Comparison of ENCODE assay signal across 20 cellular contexts in genomic region chr7:820341-820740, GRCh38. TPM values are rescaled to one million over a fixed set of nuclear protein-coding genes. Genes with fewer than 3 reads are reported as not detected.
A peak's percentile ranks its signal among the peaks of the same experiment; 100 is the strongest.
DNase-seq lines count a peak whose midpoint lies in the region; ATAC-seq, FAIRE-seq and TF ChIP-seq lines count a peak whose summit lies in the region.
"Had no signal": no experiment of that assay in that cellular context is flagged by ENCODE, and none has a peak within 500 bp of the region (broad histone marks: within the 10 kb centered on the region; RNA-seq: fewer than 3 reads in every experiment).

No MANE protein-coding gene starts in this region.

- H3K4me2 ChIP-seq in IMR-90 (ENCODE audit: low read depth, low read length) (no peak overlapping the region), K562 (ENCODE audit: insufficient read depth, low read length) (no peak overlapping the region)

- H3K27me3 Mint-ChIP-seq in activated naive CD4-positive, alpha-beta T cell treated with anti-CD3 and anti-CD28 coated beads, Interleukin-2, amount 50 U/mL, for 24 hours, result no peaks in the 10 kb centered on the region
- H3K27me3 Mint-ChIP-seq: CD8-positive, alpha-beta memory T cell; naive B cell had no signal

- TF ChIP-seq RAD21 in IMR-90 (IDR thresholded peaks at IDR 0.05; ENCODE audit: low read length) (no peak), K562 (CRISPR knock-in tag; conservative IDR thresholded peaks at IDR 0.05 in 1 of 2, IDR thresholded peaks at IDR 0.05 in 1 of 2) (no peak)

- H3K27ac ChIP-seq in IMR-90 (ENCODE audit: insufficient read depth, low read length) (no peak overlapping the region), K562 (ENCODE audit: extremely low read depth, low read depth, low read length) (no peak overlapping the region), gastrocnemius medialis (peak overlapping the region; percentile 14 to 94 (median 92))

- peak overlapping the region; percentile 45 for H3K4me3 Mint-ChIP-seq in activated naive CD4-positive, alpha-beta T cell treated with anti-CD3 and anti-CD28 coated beads, Interleukin-2, amount 50 U/mL, for 24 hours
- H3K4me3 Mint-ChIP-seq: T-helper 2 cell treated with Interferon-gamma antibody and Interleukin-4, amounts not matched to agents 5 μg/mL and 100 μg/mL, for 36 hours had no signal

- H3K36me3 Mint-ChIP-seq in activated naive CD4-positive, alpha-beta T cell treated with anti-CD3 and anti-CD28 coated beads, Interleukin-2, amount 50 U/mL, for 24 hours, result peaks cover 20% of the 10 kb centered on the region

- H3K4me1 ChIP-seq in IMR-90 (ENCODE audit: control insufficient read depth, insufficient read depth, low read length) (peaks cover 17% of the 10 kb centered on the region), K562 (replicated peaks in 1 of 2; ENCODE audit: control insufficient read depth in 2 of 2, insufficient read depth in 2 of 2, low read length in 2 of 2) (peaks cover 24 to 29% of the 10 kb centered on the region in 2 experiments; a peak in 4 of 5 replicates), gastrocnemius medialis (peaks cover 72 to 85% of the 10 kb centered on the region in 2 donors)

- H3K4me3 ChIP-seq in IMR-90 (ENCODE audit: insufficient read depth, low read depth, low read length) (no peak overlapping the region), K562 (no peak overlapping the region), gastrocnemius medialis (no peak overlapping the region)

- no peak overlapping the region for H4K8ac ChIP-seq in IMR-90 (ENCODE audit: low read depth in 2 of 2, low read length in 2 of 2)

- H3K9me1 ChIP-seq in IMR-90 (ENCODE audit: insufficient read depth, low read length) (peaks cover 31% of the 10 kb centered on the region), K562 (ENCODE audit: control insufficient read depth, insufficient read depth, low read length) (no peaks in the 10 kb centered on the region)

- no peak overlapping the region for H3K14ac ChIP-seq in IMR-90 (replicated peaks; ENCODE audit: low read depth, low read length)

- H4K20me1 ChIP-seq in IMR-90 (ENCODE audit: insufficient read depth, low read length), result peaks cover 56% of the 10 kb centered on the region
- H4K20me1 ChIP-seq in K562 (replicated peaks; ENCODE audit: control insufficient read depth, insufficient read depth, low read length), result peaks cover 20% of the 10 kb centered on the region

- TF ChIP-seq EP300 in K562 (IDR thresholded peaks at IDR 0.05; ENCODE audit: low read length), result no peak

- no TSS peak for BruUV-seq in IMR-90 (replicated peaks; lab: Mats Ljungman, UMichigan)
- no TSS peak for BruUV-seq in K562 (replicated peaks; lab: Mats Ljungman, UMichigan)

- no peak overlapping the region for H2AFZ ChIP-seq in IMR-90 (replicated peaks; ENCODE audit: low read length, poor library complexity)
- no peak overlapping the region for H2AFZ ChIP-seq in K562 (ENCODE audit: low read depth, low read length)

- H3K27me3 ChIP-seq in IMR-90 (ENCODE audit: control insufficient read depth, insufficient read depth, low read length) (no peaks in the 10 kb centered on the region), K562 (ENCODE audit: control insufficient read depth in 2 of 2, insufficient read depth in 2 of 2, low read length in 2 of 2) (no peaks in the 10 kb centered on the region), gastrocnemius medialis (no peaks in the 10 kb centered on the region)

- POLR2A ChIA-PET in IMR-90 (lab: Charles Lee; ENCODE audit: unreplicated experiment) (no interaction called here), K562 (lab: Yijun Ruan, JAX) (no interaction called here)

- H3K9ac ChIP-seq in IMR-90 (ENCODE audit: low read depth, low read length) (no peak overlapping the region), K562 (ENCODE audit: insufficient read depth in 1 of 2, low read depth in 2 of 2, low read length in 2 of 2) (no peak overlapping the region)

- no peak overlapping the region for H2AK9ac ChIP-seq in IMR-90 (replicated peaks; ENCODE audit: low read depth, low read length, poor library complexity)

- no peak overlapping the region for H3K18ac ChIP-seq in IMR-90 (ENCODE audit: low read depth, low read length)

- no peak overlapping the region for H3K56ac ChIP-seq in IMR-90 (ENCODE audit: extremely low read depth, insufficient read depth, low read length)

- no peak overlapping the region for H3K23ac ChIP-seq in IMR-90 (ENCODE audit: low read depth, low read length)

- no peak overlapping the region for H4K5ac ChIP-seq in IMR-90 (ENCODE audit: low read depth, low read length)

- no peak overlapping the region for H2AK5ac ChIP-seq in IMR-90 (ENCODE audit: low read depth, low read length)

- TF ChIP-seq CTCF in IMR-90 (conservative IDR thresholded peaks at IDR 0.05; ENCODE audit: low read depth, low read length) (no peak), K562 (IDR thresholded peaks at IDR 0.05 in 2 of 3, conservative IDR thresholded peaks at IDR 0.05 in 1 of 3; ENCODE audit: insufficient read depth in 2 of 3, low read depth in 1 of 3, low read length in 3 of 3) (no peak), gastrocnemius medialis (IDR thresholded peaks at IDR 0.05 in 4 of 5, conservative IDR thresholded peaks at IDR 0.05 in 1 of 5) (no peak)

- no peak for TF ChIP-seq POLR2A in IMR-90 (IDR thresholded peaks at IDR 0.05; ENCODE audit: low read depth, low read length)
- no peak for TF ChIP-seq POLR2A in K562 (conservative IDR thresholded peaks at IDR 0.05)
- no peak for TF ChIP-seq POLR2A in gastrocnemius medialis (IDR thresholded peaks at IDR 0.05)

- no peak for DNase-seq in activated naive CD4-positive, alpha-beta T cell treated with Interleukin-2 at 50 U/mL for 16 hours
- DNase-seq in IMR-90, result no peak
- no peak for DNase-seq in K562 (ENCODE audit: extremely low read depth in 1 of 4, low spot score in 3 of 4)
- DNase-seq in gastrocnemius medialis, result no peak
- DNase-seq in NCI-H446 treated with DMSO at 0.1 percent for 48 hours (lab: John Stamatoyannopoulos, UW), result no peak
- DNase-seq in frontal cortex (ENCODE audit: low spot score in 2 of 2), result no peak
- DNase-seq: activated gamma-delta T cell; anterior cingulate cortex; CD8-positive, alpha-beta memory T cell; DND-41; effector CD8-positive, alpha-beta T cell; kidney glomerular epithelial cell; naive B cell; NCI-H1092 treated with DMSO at 0.1 percent for 48 hours; NCI-H2029 treated with DMSO at 0.1 percent for 48 hours; NCI-H510A treated with DMSO at 0.1 percent for 48 hours had no signal

- peak overlapping the region; percentile 68 for H3K27ac Mint-ChIP-seq in activated naive CD4-positive, alpha-beta T cell treated with anti-CD3 and anti-CD28 coated beads, Interleukin-2, amount 50 U/mL, for 24 hours
- H3K27ac Mint-ChIP-seq: naive B cell; T-helper 2 cell treated with Interferon-gamma antibody and Interleukin-4, amounts not matched to agents 5 μg/mL and 100 μg/mL, for 36 hours had no signal

- H4K91ac ChIP-seq in IMR-90 (ENCODE audit: insufficient read depth, low read depth, low read length), result no peak overlapping the region

- H3K9me3 Mint-ChIP-seq in activated naive CD4-positive, alpha-beta T cell treated with anti-CD3 and anti-CD28 coated beads, Interleukin-2, amount 50 U/mL, for 24 hours, result no peaks in the 10 kb centered on the region
- H3K9me3 Mint-ChIP-seq: CD8-positive, alpha-beta memory T cell; naive B cell; T-helper 2 cell treated with Interferon-gamma antibody and Interleukin-4, amounts not matched to agents 5 μg/mL and 100 μg/mL, for 36 hours had no signal

- no peak overlapping the region for H2BK20ac ChIP-seq in IMR-90 (ENCODE audit: low read depth, low read length)

- H3K79me1 ChIP-seq in IMR-90 (ENCODE audit: low read depth in 1 of 2, low read length in 2 of 2), result peaks cover 2 to 67% of the 10 kb centered on the region in 2 experiments; a peak in 3 of 4 replicates

- H3K9me3 ChIP-seq in IMR-90 (ENCODE audit: control insufficient read depth, insufficient read depth, low read length) (no peaks in the 10 kb centered on the region), K562 (replicated peaks; ENCODE audit: control insufficient read depth, insufficient read depth, low read depth, low read length) (no peaks in the 10 kb centered on the region), gastrocnemius medialis (no peaks in the 10 kb centered on the region)

- H3K4ac ChIP-seq in IMR-90 (ENCODE audit: low read depth, low read length), result no peak overlapping the region

- no peak for ATAC-seq in IMR-90 (ENCODE audit: low read depth)
- no peak for ATAC-seq in K562
- ATAC-seq in gastrocnemius medialis, result no peak
- no peak for ATAC-seq in GM18861 (IDR thresholded peaks at IDR 0.05; ENCODE audit: unreplicated experiment)
- ATAC-seq: SK-N-SH treated with all-trans-retinoic acid at 6 μM for 48 hours had no signal

- intact Hi-C loops in IMR-90 (cut with micrococcal nuclease) (no loop called here), K562 (cut with micrococcal nuclease) (no loop called here), gastrocnemius medialis (cut with DNase I; ENCODE audit: low total_unique reads) (no loop called here)

- dilution Hi-C loops in IMR-90 (cut with HindIII; ENCODE audit: low sequenced_read_pairs, unreplicated experiment), result no loop called here

- FAIRE-seq in K562 (lab: Jason Lieb, UNC) (no peak), frontal cortex (lab: Jason Lieb, UNC) (no peak)

- H3K36me3 ChIP-seq in IMR-90 (ENCODE audit: control insufficient read depth, insufficient read depth, low read length) (peaks cover 3% of the 10 kb centered on the region), K562 (ENCODE audit: control insufficient read depth, insufficient read depth, low read length) (peaks cover 22% of the 10 kb centered on the region), gastrocnemius medialis (no peaks in the 10 kb centered on the region)

- H2BK120ac ChIP-seq in IMR-90 (ENCODE audit: low read depth, low read length), result no peak overlapping the region

- no peak overlapping the region for H2BK5ac ChIP-seq in IMR-90 (ENCODE audit: low read depth, low read length, poor library complexity, severe bottlenecking)

- in situ Hi-C loops in IMR-90 (cut with MboI; ENCODE audit: low sequenced_read_pairs), result no loop called here
- in situ Hi-C loops in K562 (cut with MboI), result no loop called here
- in situ Hi-C loops in gastrocnemius medialis (cut with MboI; ENCODE audit: low sequenced_read_pairs in 4 of 4), result loop anchor here in 2 of 4 donors (10.0 kb wide), 1 partner anchor 54 kb away; the partner anchor contains the start of gene GET4 (in 2 of the 2)

- H3K79me2 ChIP-seq in K562 (ENCODE audit: control insufficient read depth, insufficient read depth, low read length), result peaks cover 87% of the 10 kb centered on the region

- WGBS in IMR-90 (ENCODE audit: extremely low coverage in 2 of 2, insufficient read length in 1 of 2), 2 experiments, result no CpG with 5 or more reads among the region's 1 CpG
- 83% methylated on average over 1 of the region's 1 CpG for WGBS in K562 (ENCODE audit: insufficient coverage, low coverage, missing lambda C conversion rate)

- H3K4me1 Mint-ChIP-seq in activated naive CD4-positive, alpha-beta T cell treated with anti-CD3 and anti-CD28 coated beads, Interleukin-2, amount 50 U/mL, for 24 hours, result peaks cover 76% of the 10 kb centered on the region

- CTCF ChIA-PET in IMR-90 (lab: Yijun Ruan, JAX), result no interaction called here
- CTCF ChIA-PET in K562 (lab: Yijun Ruan, JAX; ENCODE audit: low intra/inter-chr PET ratio), result no interaction called here

- H2BK15ac ChIP-seq in IMR-90 (ENCODE audit: low read depth, low read length), result no peak overlapping the region

RNA-seq across cellular contexts. Expression of gene SUN1, which starts 11.9 kb away (rescaled TPM):
- total RNA-seq in IMR-90 (2012; rRNA removed) (113 and 129 TPM in 2 replicates), K562 (2014; rRNA removed) (80.5 and 86.7 TPM in 2 replicates), K562 (2014; rRNA removed; fragmentation: Illumina TruSeq; extraction: Trizol) (38.9 and 42.3 TPM in 2 replicates), K562 (2015; rRNA removed; fragmentation: Illumina TruSeq; extraction: Trizol) (49.2 and 53.5 TPM in 2 replicates), K562 (2021) (81.9 and 101 TPM in 2 replicates), gastrocnemius medialis (100 to 1,000 TPM; 112 to 154 (median 132) TPM), frontal cortex (103 TPM)
- polyA plus RNA-seq in IMR-90 (2012; rRNA removed) (155 and 239 TPM in 2 replicates), K562 (2011; rRNA removed) (132 and 143 TPM in 2 replicates), K562 (2014; fragmentation: Illumina TruSeq; extraction: Trizol) (62.3 and 88.2 TPM in 2 replicates), K562 (2014; fragmentation: Nextera tagmentation; extraction: Ambion mirVana) (10 to 100 TPM; 36.8 TPM), K562 (2014; rRNA removed) (105 and 119 TPM in 2 replicates)
- 84.1 and 183 TPM in 2 replicates for polyA plus RNA-seq in IMR-90 (2012; cell fraction: cytosol; rRNA removed)
- 1,009 and 1,044 TPM in 2 replicates for polyA plus RNA-seq in IMR-90 (2012; cell fraction: nucleus; rRNA removed; ENCODE audit: low replicate concordance)
- 527 and 872 TPM in 2 replicates for total RNA-seq in K562 (2011; cell fraction: chromatin; rRNA removed; ENCODE audit: low replicate concordance)
- total RNA-seq in K562 (2011; cell fraction: nucleolus; rRNA removed), result 542 and 585 TPM in 2 replicates
- 348 and 489 TPM in 2 replicates for total RNA-seq in K562 (2011; cell fraction: nucleoplasm; rRNA removed)
- polyA plus RNA-seq in K562 (2011; cell fraction: cytosol; rRNA removed), result 249 and 254 TPM in 2 replicates
- 889 and 1,080 TPM in 2 replicates for polyA plus RNA-seq in K562 (2011; cell fraction: nucleus; rRNA removed)
- 107 and 112 TPM in 2 replicates for polyA plus RNA-seq in K562 (2012)
- 72.4 and 98.1 TPM in 2 replicates for polyA minus RNA-seq in K562 (2011; rRNA and poly(A)+ RNA removed)
- 47.4 and 59.7 TPM in 2 replicates for polyA minus RNA-seq in K562 (2011; cell fraction: cytosol; rRNA and poly(A)+ RNA removed)
- polyA minus RNA-seq in K562 (2011; cell fraction: nucleus; rRNA and poly(A)+ RNA removed), result 245 and 267 TPM in 2 replicates

RNA-seq across cellular contexts. Expression of gene GET4, which starts 56.0 kb away (rescaled TPM):
- total RNA-seq in IMR-90 (2012; rRNA removed) (10.6 and 11.3 TPM in 2 replicates), K562 (2014; rRNA removed) (111 and 135 TPM in 2 replicates), K562 (2014; rRNA removed; fragmentation: Illumina TruSeq; extraction: Trizol) (13.0 and 15.7 TPM in 2 replicates), K562 (2015; rRNA removed; fragmentation: Illumina TruSeq; extraction: Trizol) (37.9 and 40.4 TPM in 2 replicates), K562 (2021) (83.3 and 89.9 TPM in 2 replicates), gastrocnemius medialis (10 to 100 TPM; 24.6 to 40.8 (median 30.0) TPM), frontal cortex (20.8 TPM)
- polyA plus RNA-seq in IMR-90 (2012; rRNA removed) (30.9 and 37.2 TPM in 2 replicates), K562 (2011; rRNA removed) (45.0 and 45.4 TPM in 2 replicates), K562 (2014; fragmentation: Illumina TruSeq; extraction: Trizol) (33.2 and 48.4 TPM in 2 replicates), K562 (2014; fragmentation: Nextera tagmentation; extraction: Ambion mirVana) (1 to 10 TPM in 1 of 2 experiments, under 1 TPM in 1; 0.99 to 2.0 TPM), K562 (2014; rRNA removed) (122 and 151 TPM in 2 replicates)
- 25.9 and 35.9 TPM in 2 replicates for polyA plus RNA-seq in IMR-90 (2012; cell fraction: cytosol; rRNA removed)
- 104 and 238 TPM in 2 replicates for polyA plus RNA-seq in IMR-90 (2012; cell fraction: nucleus; rRNA removed; ENCODE audit: low replicate concordance)
- total RNA-seq in K562 (2011; cell fraction: chromatin; rRNA removed; ENCODE audit: low replicate concordance), result 48.4 and 118 TPM in 2 replicates
- total RNA-seq in K562 (2011; cell fraction: nucleolus; rRNA removed), result 96.6 and 125 TPM in 2 replicates
- 56.0 and 71.4 TPM in 2 replicates for total RNA-seq in K562 (2011; cell fraction: nucleoplasm; rRNA removed)
- 69.2 and 135 TPM in 2 replicates for polyA plus RNA-seq in K562 (2011; cell fraction: cytosol; rRNA removed)
- 114 and 189 TPM in 2 replicates for polyA plus RNA-seq in K562 (2011; cell fraction: nucleus; rRNA removed)
- 53.9 and 82.1 TPM in 2 replicates for polyA plus RNA-seq in K562 (2012)
- 8.6 and 13.3 TPM in 2 replicates for polyA minus RNA-seq in K562 (2011; rRNA and poly(A)+ RNA removed)
- polyA minus RNA-seq in K562 (2011; cell fraction: cytosol; rRNA and poly(A)+ RNA removed), result 24.0 and 28.9 TPM in 2 replicates
- 24.9 and 29.6 TPM in 2 replicates for polyA minus RNA-seq in K562 (2011; cell fraction: nucleus; rRNA and poly(A)+ RNA removed)

Comparison
In these comparisons a context has a peak if more than half of its experiments do, and no peak if none do; other contexts are left out.
1. H3K27ac ChIP-seq: peak in gastrocnemius medialis (4 of 4); none in IMR-90 (single experiment) and K562 (single experiment).